Comparison of ENCODE assay signal across 10 cellular contexts in genomic region chr4:99117876-99118693, GRCh38. TPM values are rescaled to one million over a fixed set of nuclear protein-coding genes. Genes with fewer than 3 reads are reported as not detected.
DNase-seq lines count a peak whose midpoint lies in the region; ATAC-seq and TF ChIP-seq lines count a peak whose summit lies in the region.
"Had no signal": no experiment of that assay in that cellular context is flagged by ENCODE, and none has a peak within 500 bp of the region (broad histone marks: within the 10 kb centered on the region; RNA-seq: fewer than 3 reads in every experiment).

No MANE protein-coding gene starts in this region.

- no TSS peak for BruUV-seq in A673 (replicated peaks; lab: Mats Ljungman, UMichigan)

- peak; percentile 56 for ATAC-seq in GM19395 (IDR thresholded peaks at IDR 0.05; ENCODE audit: unreplicated experiment)
- no peak for ATAC-seq in RWPE2 (ENCODE audit: low read depth)
- ATAC-seq in HG02763 (IDR thresholded peaks at IDR 0.05; ENCODE audit: unreplicated experiment) = no peak

- peaks cover 3% of the 10 kb centered on the region for H3K27me3 Mint-ChIP-seq in activated T-helper 1 cell treated with anti-CD3 and anti-CD28 coated beads, Interleukin-12 subunit alpha, Interleukin-12 subunit beta, Interleukin-2, Interleukin-4 antibody, amounts not matched to agents 30 ng/mL and 10 ng/mL and 1 ng/mL, durations not matched to agents 14 hours and 24 hours and 36 hours (ENCODE audit: insufficient read depth)

- H3K4me1 ChIP-seq in A673 (ENCODE audit: insufficient read depth, low read length, poor library complexity, severe bottlenecking) (no peaks in the 10 kb centered on the region), RWPE2 (ENCODE audit: insufficient read depth, poor library complexity, severe bottlenecking) (no peaks in the 10 kb centered on the region)

- H3K27ac ChIP-seq in A673 (ENCODE audit: low read depth, low read length, poor library complexity, severe bottlenecking) (no peak overlapping the region), RWPE2 (ENCODE audit: poor library complexity, severe bottlenecking) (no peak overlapping the region)
- H3K27ac ChIP-seq: skin epidermis had no signal

- no peaks in the 10 kb centered on the region for H3K9me3 Mint-ChIP-seq in activated T-helper 1 cell treated with anti-CD3 and anti-CD28 coated beads, Interleukin-12 subunit alpha, Interleukin-12 subunit beta, Interleukin-2, Interleukin-4 antibody, amounts not matched to agents 30 ng/mL and 10 ng/mL and 1 ng/mL, durations not matched to agents 14 hours and 24 hours and 36 hours

- no peak overlapping the region for H3K4me3 Mint-ChIP-seq in activated T-helper 1 cell treated with anti-CD3 and anti-CD28 coated beads, Interleukin-12 subunit alpha, Interleukin-12 subunit beta, Interleukin-2, Interleukin-4 antibody, amounts not matched to agents 30 ng/mL and 10 ng/mL and 1 ng/mL, durations not matched to agents 14 hours and 24 hours and 36 hours

- H3K27me3 ChIP-seq in A673 (replicated peaks; ENCODE audit: insufficient read depth, low read depth, low read length, poor library complexity) = no peaks in the 10 kb centered on the region
- H3K27me3 ChIP-seq in RWPE2 (ENCODE audit: insufficient read depth, poor library complexity, severe bottlenecking) = no peaks in the 10 kb centered on the region

- H3K36me3 ChIP-seq in A673 (ENCODE audit: insufficient read depth, low read length, poor library complexity, severe bottlenecking) = no peaks in the 10 kb centered on the region
- H3K36me3 ChIP-seq in RWPE2 (ENCODE audit: low read depth) = no peaks in the 10 kb centered on the region

- H3K9me3 ChIP-seq in A673 (ENCODE audit: low read depth, low read length, poor library complexity, severe bottlenecking) (no peaks in the 10 kb centered on the region), RWPE2 (ENCODE audit: severe bottlenecking) (no peaks in the 10 kb centered on the region)

- intact Hi-C loops in A673 (cut with micrococcal nuclease; ENCODE audit: unreplicated experiment) = loop anchor here (1.0 kb wide), 2 partner anchors 287 to 345 kb away; no protein-coding TSS in a partner anchor
- intact Hi-C loops in activated T-helper 1 cell treated with anti-CD3 and anti-CD28 coated beads, Interleukin-12 subunit alpha, Interleukin-12 subunit beta, Interleukin-2, Interleukin-4 antibody, amounts not matched to agents 30 ng/mL and 10 ng/mL and 1 ng/mL, durations not matched to agents 14 hours and 24 hours and 36 hours (cut with micrococcal nuclease) = loop anchor here (1.0 kb wide), 3 partner anchors 287 to 690 kb away; no protein-coding TSS in a partner anchor

- no peak overlapping the region for H3K27ac Mint-ChIP-seq in activated T-helper 1 cell treated with anti-CD3 and anti-CD28 coated beads, Interleukin-12 subunit alpha, Interleukin-12 subunit beta, Interleukin-2, Interleukin-4 antibody, amounts not matched to agents 30 ng/mL and 10 ng/mL and 1 ng/mL, durations not matched to agents 14 hours and 24 hours and 36 hours

- POLR2A ChIA-PET in A673 (lab: Charles Lee; ENCODE audit: low non-redundant PET) = no interaction called here

- H3K4me3 ChIP-seq in A673 (ENCODE audit: low read depth, low read length, poor library complexity, severe bottlenecking) (no peak overlapping the region), RWPE2 (ENCODE audit: severe bottlenecking) (no peak overlapping the region)
- H3K4me3 ChIP-seq: skin epidermis had no signal

- no peaks in the 10 kb centered on the region for H3K36me3 Mint-ChIP-seq in activated T-helper 1 cell treated with anti-CD3 and anti-CD28 coated beads, Interleukin-12 subunit alpha, Interleukin-12 subunit beta, Interleukin-2, Interleukin-4 antibody, amounts not matched to agents 30 ng/mL and 10 ng/mL and 1 ng/mL, durations not matched to agents 14 hours and 24 hours and 36 hours (ENCODE audit: low read depth)

- no peaks in the 10 kb centered on the region for H3K4me1 Mint-ChIP-seq in activated T-helper 1 cell treated with anti-CD3 and anti-CD28 coated beads, Interleukin-12 subunit alpha, Interleukin-12 subunit beta, Interleukin-2, Interleukin-4 antibody, amounts not matched to agents 30 ng/mL and 10 ng/mL and 1 ng/mL, durations not matched to agents 14 hours and 24 hours and 36 hours (ENCODE audit: low read depth)

- DNase-seq in A673 (ENCODE audit: low spot score) (peak; percentile 39), RWPE2 (ENCODE audit: low spot score) (no peak), globus pallidus (ENCODE audit: low spot score) (peak; percentile 3), T-helper 9 cell (no peak), cerebellar nuclear complex (lab: John Stamatoyannopoulos, UW) (no peak)
- no peak for DNase-seq in activated T-helper 1 cell treated with anti-CD3 and anti-CD28 coated beads, Interleukin-12 subunit alpha, Interleukin-12 subunit beta, Interleukin-2, Interleukin-4 antibody, amounts not matched to agents 30 ng/mL and 10 ng/mL and 1 ng/mL, durations not matched to agents 14 hours and 24 hours and 36 hours (ENCODE audit: low spot score)
- DNase-seq: activated CD4-positive, CD25-positive, alpha-beta regulatory T cell treated with anti-CD3 and anti-CD28 coated beads, Interleukin-2, amount 50 U/mL, for 72 hours had no signal

- TF ChIP-seq CTCF in A673 (conservative IDR thresholded peaks at IDR 0.05; ENCODE audit: low read depth, low read length) (peak; percentile 65), RWPE2 (IDR thresholded peaks at IDR 0.05; ENCODE audit: poor library complexity, severe bottlenecking) (peak; percentile 73)

- CTCF ChIA-PET in A673 (lab: Charles Lee) = no interaction called here

RNA-seq across cellular contexts. Expression of gene ADH4, which starts 26.0 kb away (rescaled TPM):
- not detected in 2 replicates for total RNA-seq in A673 (2021)
- total RNA-seq in activated T-helper 1 cell treated with anti-CD3 and anti-CD28 coated beads, Interleukin-12 subunit alpha, Interleukin-12 subunit beta, Interleukin-2, Interleukin-4 antibody, amounts not matched to agents 30 ng/mL and 10 ng/mL and 1 ng/mL, durations not matched to agents 14 hours and 24 hours and 36 hours = not detected in 2 replicates

RNA-seq across cellular contexts. Expression of gene ADH5, which starts 29.5 kb away (rescaled TPM):
- 220 and 223 TPM in 2 replicates for total RNA-seq in A673 (2021)
- 68.8 and 74.9 TPM in 2 replicates for total RNA-seq in activated T-helper 1 cell treated with anti-CD3 and anti-CD28 coated beads, Interleukin-12 subunit alpha, Interleukin-12 subunit beta, Interleukin-2, Interleukin-4 antibody, amounts not matched to agents 30 ng/mL and 10 ng/mL and 1 ng/mL, durations not matched to agents 14 hours and 24 hours and 36 hours

Comparison
In these comparisons a context has a peak if more than half of its experiments do, and no peak if none do; other contexts are left out.
1. DNase-seq: peak in A673 (single experiment) and globus pallidus (single experiment); none in RWPE2 (single experiment), T-helper 9 cell (single experiment), cerebellar nuclear complex (0 of 2) and activated T-helper 1 cell treated with anti-CD3 and anti-CD28 coated beads, Interleukin-12 subunit alpha, Interleukin-12 subunit beta, Interleukin-2, Interleukin-4 antibody, amounts not matched to agents 30 ng/mL and 10 ng/mL and 1 ng/mL, durations not matched to agents 14 hours and 24 hours and 36 hours (single experiment).